ENCODE assay signal across 10 cellular contexts in the genomic region with DNA sequence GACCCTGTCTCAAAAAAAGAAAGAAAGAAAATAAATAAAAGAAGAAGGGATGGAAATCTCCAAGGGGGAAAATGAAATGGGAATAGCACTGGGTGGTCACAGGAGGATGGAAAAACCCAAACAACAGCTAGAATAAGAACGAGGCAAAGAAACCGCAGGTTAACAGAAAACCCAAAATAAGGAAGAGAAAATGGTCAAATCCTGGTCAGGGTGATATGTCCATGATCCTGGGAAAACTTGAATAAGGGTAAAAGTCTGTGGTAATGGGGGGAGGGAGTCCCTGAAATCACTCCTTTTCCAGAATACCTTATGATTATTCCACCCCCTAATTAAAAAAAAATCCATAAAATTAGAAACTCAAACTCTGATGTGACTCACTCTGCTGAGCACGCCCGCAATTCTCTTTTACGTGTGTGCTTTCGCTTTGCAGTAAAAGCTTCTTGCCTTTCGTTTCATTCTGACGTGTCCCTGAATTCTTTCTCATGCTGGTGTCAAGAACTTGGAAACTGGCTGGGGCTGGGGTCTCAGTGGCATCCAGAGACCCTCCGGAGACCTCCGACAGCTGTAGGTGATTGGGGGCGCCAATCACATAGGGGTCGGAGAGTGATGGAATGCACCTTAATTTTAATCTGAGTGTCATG. TPM values are rescaled to one million over a fixed set of nuclear protein-coding genes. Genes with fewer than 3 reads are reported as not detected.
A peak's percentile ranks its signal among the peaks of the same experiment; 100 is the strongest.
DNase-seq lines count a peak whose midpoint lies in the region; ATAC-seq and TF ChIP-seq lines count a peak whose summit lies in the region.
"Had no signal": no experiment of that assay in that cellular context is flagged by ENCODE, and none has a peak within 500 bp of the region (broad histone marks: within the 10 kb centered on the region; RNA-seq: fewer than 3 reads in every experiment).

No MANE protein-coding gene starts in this region.

- POLR2A ChIA-PET in CD4-positive, alpha-beta T cell (lab: Charles Lee), result interaction anchor here (0.6 kb wide), 1 partner anchor 201 kb away, joined by 4 read pairs; no protein-coding TSS in a partner anchor

- peaks cover 2% of the 10 kb centered on the region for H3K9me3 Mint-ChIP-seq in CD4-positive, alpha-beta T cell
- H3K9me3 Mint-ChIP-seq in activated T-helper 1 cell treated with anti-CD3 and anti-CD28 coated beads, Interleukin-12 subunit alpha, Interleukin-12 subunit beta, Interleukin-2, Interleukin-4 antibody, amounts not matched to agents 30 ng/mL and 10 ng/mL and 1 ng/mL, durations not matched to agents 14 hours and 24 hours and 36 hours, result peaks cover 10% of the 10 kb centered on the region
- peaks cover 15 to 23% of the 10 kb centered on the region in 2 experiments; a peak in 4 of 5 replicates for H3K9me3 Mint-ChIP-seq in H9

- H3K56ac ChIP-seq in H9 (ENCODE audit: insufficient read length, low read depth, low read length), result no peak overlapping the region

- H3K27me3 ChIP-seq in CD4-positive, alpha-beta T cell (ENCODE audit: control insufficient read depth, insufficient read depth, low read length), result no peaks in the 10 kb centered on the region
- H3K27me3 ChIP-seq in H9 (ENCODE audit: insufficient read depth, low read length), result no peaks in the 10 kb centered on the region

- no peak overlapping the region for H3K14ac ChIP-seq in H9 (ENCODE audit: insufficient read depth, low read length)

- peaks cover 2% of the 10 kb centered on the region for H3K23me2 ChIP-seq in H9 (ENCODE audit: insufficient read length, low read depth, low read length, poor library complexity, severe bottlenecking)

- H2BK12ac ChIP-seq in H9 (ENCODE audit: insufficient read length, low read depth, low read length), result no peak overlapping the region

- H4K91ac ChIP-seq in H9 (ENCODE audit: insufficient read length, low read depth, low read length), result no peak overlapping the region

- H3T11ph ChIP-seq in H9 (ENCODE audit: low read length), result no peak overlapping the region

- no peak overlapping the region for H2BK15ac ChIP-seq in H9 (ENCODE audit: low read depth, low read length)

- H2AFZ ChIP-seq in H9 (ENCODE audit: low read length), result no peak overlapping the region

- DNase-seq in CD4-positive, alpha-beta T cell, result no peak
- DNase-seq in activated T-helper 1 cell treated with anti-CD3 and anti-CD28 coated beads, Interleukin-12 subunit alpha, Interleukin-12 subunit beta, Interleukin-2, Interleukin-4 antibody, amounts not matched to agents 30 ng/mL and 10 ng/mL and 1 ng/mL, durations not matched to agents 14 hours and 24 hours and 36 hours (ENCODE audit: low spot score), result no peak
- DNase-seq in sciatic nerve (ENCODE audit: low spot score), result no peak
- DNase-seq in H9, result no peak
- DNase-seq in SK-N-DZ (ENCODE audit: low spot score), result no peak
- DNase-seq: DMS53, NCI-H446 treated with DMSO at 0.1 percent for 48 hours had no signal

- no peak overlapping the region for H2BK120ac ChIP-seq in H9 (ENCODE audit: low read depth, low read length, poor library complexity, severe bottlenecking)

- intact Hi-C loops in CD4-positive, alpha-beta T cell (cut with DNase I, micrococcal nuclease), result loop anchor here (5.0 to 10.0 kb wide), 2 partner anchors 91 to 104 kb away; a partner anchor contains a TSS
- intact Hi-C loops in activated T-helper 1 cell treated with anti-CD3 and anti-CD28 coated beads, Interleukin-12 subunit alpha, Interleukin-12 subunit beta, Interleukin-2, Interleukin-4 antibody, amounts not matched to agents 30 ng/mL and 10 ng/mL and 1 ng/mL, durations not matched to agents 14 hours and 24 hours and 36 hours (cut with micrococcal nuclease), result loop anchor here (10.0 kb wide), 3 partner anchors 156 to 826 kb away; a partner anchor contains a TSS
- intact Hi-C loops in sciatic nerve (cut with DNase I), result no loop called here

- H2BK5ac ChIP-seq in H9 (ENCODE audit: insufficient read length, low read length), result no peak overlapping the region

- H3K79me1 ChIP-seq in H9 (ENCODE audit: insufficient read depth, low read depth, low read length, poor library complexity, severe bottlenecking), result no peaks in the 10 kb centered on the region

- H3K4me2 ChIP-seq in H9 (ENCODE audit: insufficient read depth, insufficient read length, low read length), result no peak overlapping the region

- no peak overlapping the region for H2AK5ac ChIP-seq in H9 (ENCODE audit: insufficient read length, low read length)

- H3K27ac Mint-ChIP-seq in CD4-positive, alpha-beta T cell, result no peak overlapping the region
- H3K27ac Mint-ChIP-seq in activated T-helper 1 cell treated with anti-CD3 and anti-CD28 coated beads, Interleukin-12 subunit alpha, Interleukin-12 subunit beta, Interleukin-2, Interleukin-4 antibody, amounts not matched to agents 30 ng/mL and 10 ng/mL and 1 ng/mL, durations not matched to agents 14 hours and 24 hours and 36 hours, result peak overlapping the region; percentile 4
- no peak overlapping the region for H3K27ac Mint-ChIP-seq in H9

- no peaks in the 10 kb centered on the region for H3K9me3 ChIP-seq in CD4-positive, alpha-beta T cell (ENCODE audit: control insufficient read depth, low read length)
- H3K9me3 ChIP-seq in H9 (ENCODE audit: control insufficient read depth, low read depth, low read length), result no peaks in the 10 kb centered on the region

- no peak overlapping the region for H3K9ac ChIP-seq in H9 (ENCODE audit: extremely low read depth, insufficient read length, low read length)

- H3K36me3 Mint-ChIP-seq in CD4-positive, alpha-beta T cell (ENCODE audit: low read depth), result peaks cover 5% of the 10 kb centered on the region
- H3K36me3 Mint-ChIP-seq in activated T-helper 1 cell treated with anti-CD3 and anti-CD28 coated beads, Interleukin-12 subunit alpha, Interleukin-12 subunit beta, Interleukin-2, Interleukin-4 antibody, amounts not matched to agents 30 ng/mL and 10 ng/mL and 1 ng/mL, durations not matched to agents 14 hours and 24 hours and 36 hours (ENCODE audit: low read depth), result peaks cover 4% of the 10 kb centered on the region
- peaks cover 2 to 8% (median 5%) of the 10 kb centered on the region in 3 experiments; a peak in 4 of 7 replicates for H3K36me3 Mint-ChIP-seq in H9 (ENCODE audit: insufficient read depth in 1 of 3, low read depth in 3 of 3)

- H3K79me2 ChIP-seq in H9 (ENCODE audit: insufficient read depth, low read length), result no peaks in the 10 kb centered on the region

- H3K27ac ChIP-seq in CD4-positive, alpha-beta T cell (ENCODE audit: low read depth, low read length), result no peak overlapping the region
- no peak overlapping the region for H3K27ac ChIP-seq in H9 (ENCODE audit: insufficient read length, low read depth, low read length)

- no peak overlapping the region for H2BK20ac ChIP-seq in H9 (ENCODE audit: low read depth, low read length, poor library complexity, severe bottlenecking)

- no peak for TF ChIP-seq CTCF in CD4-positive, alpha-beta T cell (IDR thresholded peaks at IDR 0.05)
- TF ChIP-seq CTCF in H9 (conservative IDR thresholded peaks at IDR 0.05), result no peak

- no peak overlapping the region for H3K18ac ChIP-seq in H9 (ENCODE audit: insufficient read length, low read depth, low read length)

- no peak overlapping the region for H4K5ac ChIP-seq in H9 (ENCODE audit: insufficient read length, low read depth, low read length)

- H4K8ac ChIP-seq in H9 (replicated peaks; ENCODE audit: insufficient read length, low read depth, low read length), result no peak overlapping the region

- peak overlapping the region; percentile 17 for H3K4me3 Mint-ChIP-seq in CD4-positive, alpha-beta T cell
- no peak overlapping the region for H3K4me3 Mint-ChIP-seq in activated T-helper 1 cell treated with anti-CD3 and anti-CD28 coated beads, Interleukin-12 subunit alpha, Interleukin-12 subunit beta, Interleukin-2, Interleukin-4 antibody, amounts not matched to agents 30 ng/mL and 10 ng/mL and 1 ng/mL, durations not matched to agents 14 hours and 24 hours and 36 hours
- no peak overlapping the region for H3K4me3 Mint-ChIP-seq in H9

- no peak for ATAC-seq in CD4-positive, alpha-beta T cell (ENCODE audit: poor library complexity)
- ATAC-seq in GM19351 (IDR thresholded peaks at IDR 0.05; ENCODE audit: unreplicated experiment) (peak; percentile 51), HG03439 (IDR thresholded peaks at IDR 0.05; ENCODE audit: unreplicated experiment) (peak; percentile 54), sciatic nerve (no peak), SK-N-SH treated with all-trans-retinoic acid at 6 μM for 48 hours (no peak)

- H3K4me1 Mint-ChIP-seq in CD4-positive, alpha-beta T cell (ENCODE audit: low read depth), result peaks cover 6% of the 10 kb centered on the region
- peaks cover 6% of the 10 kb centered on the region for H3K4me1 Mint-ChIP-seq in activated T-helper 1 cell treated with anti-CD3 and anti-CD28 coated beads, Interleukin-12 subunit alpha, Interleukin-12 subunit beta, Interleukin-2, Interleukin-4 antibody, amounts not matched to agents 30 ng/mL and 10 ng/mL and 1 ng/mL, durations not matched to agents 14 hours and 24 hours and 36 hours (ENCODE audit: low read depth)
- peaks cover 15 to 19% of the 10 kb centered on the region in 2 experiments for H3K4me1 Mint-ChIP-seq in H9

- H4K20me1 ChIP-seq in H9 (ENCODE audit: control insufficient read depth, insufficient read depth, insufficient read length), result no peaks in the 10 kb centered on the region

- peaks cover 4% of the 10 kb centered on the region for H3K27me3 Mint-ChIP-seq in CD4-positive, alpha-beta T cell
- peaks cover 6% of the 10 kb centered on the region for H3K27me3 Mint-ChIP-seq in activated T-helper 1 cell treated with anti-CD3 and anti-CD28 coated beads, Interleukin-12 subunit alpha, Interleukin-12 subunit beta, Interleukin-2, Interleukin-4 antibody, amounts not matched to agents 30 ng/mL and 10 ng/mL and 1 ng/mL, durations not matched to agents 14 hours and 24 hours and 36 hours (ENCODE audit: insufficient read depth)
- H3K27me3 Mint-ChIP-seq in H9 (ENCODE audit: low read depth), result peaks cover 41% of the 10 kb centered on the region

- no CpG with 5 or more reads among the region's 12 CpGs for WGBS in H9 (ENCODE audit: extremely low coverage, insufficient read length, low lambda C conversion rate)

- no peak overlapping the region for H3K23ac ChIP-seq in H9 (ENCODE audit: insufficient read length, low read depth, low read length)

- H3K4me1 ChIP-seq in H9 (ENCODE audit: insufficient read depth, low read length), result no peaks in the 10 kb centered on the region

- no peak overlapping the region for H3K4ac ChIP-seq in H9 (ENCODE audit: low read depth, low read length)

- CTCF ChIA-PET in CD4-positive, alpha-beta T cell (lab: Charles Lee), result no interaction called here

RNA-seq across cellular contexts. Expression of a gene that starts 4.3 kb away (rescaled TPM):
- total RNA-seq in CD4-positive, alpha-beta T cell, result 10 to 100 TPM; 17.4 to 17.8 TPM
- 22.0 and 22.2 TPM in 2 replicates for total RNA-seq in activated T-helper 1 cell treated with anti-CD3 and anti-CD28 coated beads, Interleukin-12 subunit alpha, Interleukin-12 subunit beta, Interleukin-2, Interleukin-4 antibody, amounts not matched to agents 30 ng/mL and 10 ng/mL and 1 ng/mL, durations not matched to agents 14 hours and 24 hours and 36 hours
- total RNA-seq in sciatic nerve (38.9 TPM), H9 (2021) (24.8 and 25.5 TPM in 2 replicates)
- 30.1 and 33.7 TPM in 2 replicates for polyA plus RNA-seq in SK-N-DZ (2014; cell fraction: cytosol; rRNA removed)
- polyA plus RNA-seq in SK-N-DZ (2014; cell fraction: nucleus; rRNA removed), result 71.5 and 72.7 TPM in 2 replicates

RNA-seq across cellular contexts. Expression of a gene that starts 49.6 kb away (rescaled TPM):
- 1 to 10 TPM in 1 of 2 experiments, under 1 TPM in 1; 0.89 to 1.4 TPM for total RNA-seq in CD4-positive, alpha-beta T cell
- total RNA-seq in activated T-helper 1 cell treated with anti-CD3 and anti-CD28 coated beads, Interleukin-12 subunit alpha, Interleukin-12 subunit beta, Interleukin-2, Interleukin-4 antibody, amounts not matched to agents 30 ng/mL and 10 ng/mL and 1 ng/mL, durations not matched to agents 14 hours and 24 hours and 36 hours, result 1.1 and 1.5 TPM in 2 replicates
- total RNA-seq in sciatic nerve, result 23.8 TPM
- 11.4 and 12.3 TPM in 2 replicates for total RNA-seq in H9 (2021)
- 0.08 and 0.97 TPM in 2 replicates for polyA plus RNA-seq in SK-N-DZ (2014; cell fraction: cytosol; rRNA removed)
- polyA plus RNA-seq in SK-N-DZ (2014; cell fraction: nucleus; rRNA removed), result not detected in 2 replicates

Comparison
In these comparisons a context has a peak if more than half of its experiments do, and no peak if none do; other contexts are left out.
1. ATAC-seq: peak in GM19351 (single experiment) and HG03439 (single experiment); none in CD4-positive, alpha-beta T cell (single experiment), sciatic nerve (single experiment) and SK-N-SH treated with all-trans-retinoic acid at 6 μM for 48 hours (single experiment).